Comparison of ENCODE assay signal across 25 cellular contexts in the genomic region with DNA sequence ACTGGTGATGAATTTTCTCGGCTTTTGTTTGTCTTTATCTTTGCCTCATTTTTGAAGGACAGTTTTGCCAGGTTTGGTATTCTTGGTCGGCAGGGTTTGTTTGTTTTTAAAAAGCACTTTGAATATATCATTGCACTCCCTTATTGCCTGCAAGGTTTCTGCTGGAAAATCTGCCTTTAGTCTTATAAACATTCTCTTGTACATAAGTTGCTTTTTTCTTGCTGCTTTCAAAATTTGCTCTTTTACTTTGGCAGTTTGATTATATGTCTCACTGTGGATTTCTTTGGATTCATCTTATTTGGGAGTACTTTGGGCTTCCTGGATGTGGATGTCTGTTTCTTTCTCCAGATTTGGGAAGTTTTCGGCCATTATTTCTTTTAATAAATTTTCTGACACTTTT.
"Had no signal": no experiment of that assay in that cellular context is flagged by ENCODE, and none has a peak within 500 bp of the region (broad histone marks: within the 10 kb centered on the region; RNA-seq: fewer than 3 reads in every experiment).

No MANE protein-coding gene starts in this region.

- DNase-seq: stimulated activated CD4-positive, alpha-beta T cell treated with anti-CD3 and anti-CD28 coated beads, Interleukin-2, amount 100 ng/mL, for 48 hours; stimulated activated CD4-positive, alpha-beta T cell treated with anti-CD3 and anti-CD28 coated beads, Interleukin-4, amount 100 ng/mL, for 1 hour; stimulated activated CD4-positive, alpha-beta T cell treated with anti-CD3 and anti-CD28 coated beads, Interleukin-4, amount 100 ng/mL, for 24 hours; stimulated activated CD4-positive, alpha-beta T cell treated with anti-CD3 and anti-CD28 coated beads, Interleukin-4, amount 100 ng/mL, for 4 hours; stimulated activated CD8-positive, alpha-beta memory T cell treated with anti-CD3 and anti-CD28 coated beads, Interleukin-4, amount 100 ng/mL, for 48 hours; stimulated activated naive B cell treated with anti-CD40 and anti-IgM and Interleukin-4, amounts not matched to agents 10 μg/mL and 1 μg/mL and 100 μg/mL, for 72 hours; stimulated activated naive CD4-positive, alpha-beta T cell; stimulated activated naive CD4-positive, alpha-beta T cell treated with Interleukin-2 at 50 U/mL for 16 hours; stimulated activated naive CD8-positive, alpha-beta T cell treated with anti-CD3 and anti-CD28 coated beads, Interleukin-15, amount 100 ng/mL, for 72 hours; stimulated activated naive CD8-positive, alpha-beta T cell treated with anti-CD3 and anti-CD28 coated beads, Interleukin-15, Interleukin-2, amounts not matched to agents 100 U/mL and 50 U/mL, for 24 hours; stomach; substantia nigra; testis; thyroid gland; tibial artery; transverse colon; trophoblast cell; upper lobe of left lung; upper lobe of right lung; uterus had no signal

- H3K27ac ChIP-seq: stomach, suprapubic skin, testis, thoracic aorta, thyroid gland, tibial artery, tibial nerve, transverse colon, upper lobe of left lung, upper lobe of right lung, uterus, vagina had no signal

- H3K9me3 ChIP-seq: suprapubic skin, testis, thyroid gland had no signal

- H3K4me3 ChIP-seq: stomach, suprapubic skin, testis, thoracic aorta, thyroid gland, tibial artery, tibial nerve, transverse colon, upper lobe of left lung, upper lobe of right lung, uterus, vagina had no signal

- FAIRE-seq: urothelium cell line had no signal

- H3K4me1 ChIP-seq: stomach, suprapubic skin, testis, thyroid gland, tibial artery, tibial nerve, transverse colon, upper lobe of left lung, upper lobe of right lung, uterus, vagina had no signal

- H3K36me3 ChIP-seq: thyroid gland, upper lobe of right lung, uterus had no signal
